23 cellular contexts compared by ENCODE assay signal in the genomic region with DNA sequence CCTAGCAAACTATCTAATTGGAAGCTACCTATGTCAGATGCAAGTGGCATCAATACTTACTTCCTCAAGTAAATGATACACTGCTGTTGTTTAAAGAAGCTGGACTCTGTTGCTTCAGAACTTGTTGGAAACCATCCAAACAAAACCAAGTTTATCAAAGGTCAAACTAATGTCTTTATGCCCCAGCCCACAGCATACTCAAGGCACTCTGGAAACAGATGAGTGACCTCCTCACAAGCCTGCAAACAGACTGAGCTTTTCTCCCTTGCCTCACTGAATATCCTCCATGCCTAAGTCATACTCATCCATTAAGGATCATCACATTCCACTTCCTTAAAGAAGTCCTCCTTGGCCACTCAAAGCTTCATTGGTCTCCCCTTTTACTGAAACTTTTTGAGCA.
"Had no signal": no experiment of that assay in that cellular context is flagged by ENCODE, and none has a peak within 500 bp of the region (broad histone marks: within the 10 kb centered on the region; RNA-seq: fewer than 3 reads in every experiment).

No MANE protein-coding gene starts in this region.

- DNase-seq: activated CD4-positive, alpha-beta memory T cell treated with anti-CD3 and anti-CD28 coated beads, Interleukin-2, amount 10 ng/mL, durations not matched to agents 7 days and 5 days; activated CD4-positive, alpha-beta T cell treated with anti-CD3 and anti-CD28 coated beads, Interleukin-2, amount 10 ng/mL, durations not matched to agents 7 days and 5 days; activated CD4-positive, CD25-positive, alpha-beta regulatory T cell treated with anti-CD3 and anti-CD28 coated beads, Interleukin-2, amount 50 U/mL, for 72 hours; activated CD8-positive, alpha-beta memory T cell treated with anti-CD3 and anti-CD28 coated beads, Interleukin-2, amount 50 U/mL, for 4 hours; activated gamma-delta T cell treated with Interleukin-2 at 50 U/mL for 16 hours; activated naive CD4-positive, alpha-beta T cell treated with anti-CD3 and anti-CD28 coated beads, Interleukin-2, amount 10 ng/mL, durations not matched to agents 7 days and 5 days; activated naive CD8-positive, alpha-beta T cell treated with anti-CD3 and anti-CD28 coated beads for 36 hours; activated T-cell treated with anti-CD3 and anti-CD28 coated beads, Interleukin-2, amount 50 U/mL, for 72 hours; anterior cingulate cortex; KG1; NCI-H1092; NCI-H2029; NCI-H2107; NCI-H345; NCI-H510A; NCI-H526 treated with DMSO at 0.1 percent for 48 hours; NCI-H82; PC-9; SIG-M5; T-cell; T-helper 2 cell; T1000 had no signal

- ATAC-seq: activated T-cell treated with anti-CD3 and anti-CD28 coated beads, Interleukin-2, amount 50 U/mL, for 72 hours; T-cell had no signal

- H3K27ac ChIP-seq: PC-9 had no signal

- H3K4me3 ChIP-seq: PC-9 had no signal

- H3K4me2 ChIP-seq: PC-9 had no signal

- H2AFZ ChIP-seq: PC-9 had no signal

- FAIRE-seq: TTC549 had no signal
